Comparison of ENCODE assay signal across 8 cellular contexts in genomic region chr19:5680437-5681368, GRCh38. TPM values are rescaled to one million over a fixed set of nuclear protein-coding genes. Genes with fewer than 3 reads are reported as not detected.
DNase-seq lines count a peak whose midpoint lies in the region; ATAC-seq and TF ChIP-seq lines count a peak whose summit lies in the region.

A gene with protein sequence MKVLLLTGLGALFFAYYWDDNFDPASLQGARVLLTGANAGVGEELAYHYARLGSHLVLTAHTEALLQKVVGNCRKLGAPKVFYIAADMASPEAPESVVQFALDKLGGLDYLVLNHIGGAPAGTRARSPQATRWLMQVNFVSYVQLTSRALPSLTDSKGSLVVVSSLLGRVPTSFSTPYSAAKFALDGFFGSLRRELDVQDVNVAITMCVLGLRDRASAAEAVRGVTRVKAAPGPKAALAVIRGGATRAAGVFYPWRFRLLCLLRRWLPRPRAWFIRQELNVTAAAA (plus strand): TSS chr19:5681027. CDS start chr19:5684833, 3,806 bp downstream.
Gene MICOS13, minus strand, starts transcription at chr19:5680516. Its CDS starts 30 bp downstream, at chr19:5680486.

- no peaks in the 10 kb centered on the region for H3K27me3 ChIP-seq in dorsolateral prefrontal cortex
- H3K27me3 ChIP-seq in right lobe of liver: no peaks in the 10 kb centered on the region

- H3K9me3 ChIP-seq in right lobe of liver: no peaks in the 10 kb centered on the region

- H3K27ac ChIP-seq in dorsolateral prefrontal cortex: peak within 1 kb of the TSS; percentile 80 to 99 (median 96)
- H3K27ac ChIP-seq in right lobe of liver: peak within 1 kb of the TSS; percentile 82 to 83 (median 82)

- DNase-seq in C1 segment of cervical spinal cord (lab: John Stamatoyannopoulos, UW) (peak; percentile 96 to 100 (median 99)), NCI-H748 treated with DMSO at 0.1 percent for 48 hours (lab: John Stamatoyannopoulos, UW) (peak; percentile 88), dorsolateral prefrontal cortex (peak; percentile 99 to 100 (median 99)), right lobe of liver (peak; percentile 98 to 99 (median 99))
- DNase-seq in activated CD4-positive, alpha-beta T cell treated with anti-CD3 and anti-CD28 coated beads, Interleukin-2, amount 50 U/mL, for 48 hours: peak; percentile 96 to 98
- DNase-seq in stimulated activated CD4-positive, alpha-beta T cell treated with anti-CD3 and anti-CD28 coated beads, Interleukin-4, amount 100 ng/mL, for 4 hours: peak; percentile 97 to 99

- peak in 36 of 56 donors; percentile 3 to 54 (median 35) for TF ChIP-seq CTCF in dorsolateral prefrontal cortex (IDR thresholded peaks at IDR 0.05 in 54 of 56, conservative IDR thresholded peaks at IDR 0.05 in 2 of 56; ENCODE audit: low read depth in 1 of 56, partially characterized antibody in 56 of 56)
- no peak for TF ChIP-seq CTCF in right lobe of liver (IDR thresholded peaks at IDR 0.05)

- H3K36me3 ChIP-seq in right lobe of liver: no peaks in the 10 kb centered on the region

- no peak for TF ChIP-seq POLR2A in right lobe of liver (IDR thresholded peaks at IDR 0.05)

- 0% methylated on average over 17 of the region's 94 CpGs for WGBS in right lobe of liver (ENCODE audit: insufficient coverage, low coverage, low lambda C conversion rate, missing lambda C conversion rate)

- peaks cover 0 to 6% (median 0%) of the 10 kb centered on the region in 4 donors for H3K4me1 ChIP-seq in right lobe of liver

- H3K4me3 ChIP-seq in dorsolateral prefrontal cortex (peak within 1 kb of the TSS; percentile 64 to 100 (median 91)), right lobe of liver (peak within 1 kb of the TSS; percentile 62 to 97 (median 95))

- intact Hi-C loops in dorsolateral prefrontal cortex (cut with DNase I): loop anchor here (1.0 to 2.0 kb wide), 3 partner anchors 40 to 110 kb away; partner anchors contain the start of genes SAFB (in 2 of the 2), SAFB2 (in 2 of the 2), CATSPERD (in 1 of the 2) and DUS3L (in 1 of the 2)
- intact Hi-C loops in right lobe of liver (cut with DNase I): no loop called here

- peak; percentile 82 for ATAC-seq in GM19372 (IDR thresholded peaks at IDR 0.05; ENCODE audit: low read depth, unreplicated experiment)
- ATAC-seq in HG03558 (IDR thresholded peaks at IDR 0.05; ENCODE audit: extremely low read depth, unreplicated experiment): peak; percentile 60
- peak; percentile 90 to 95 (median 92) for ATAC-seq in right lobe of liver

RNA-seq across cellular contexts. Expression of the first gene that starts in this region (rescaled TPM):
- 10 to 100 TPM; 20.4 to 80.3 (median 55.4) TPM for total RNA-seq in dorsolateral prefrontal cortex
- 10 to 100 TPM in 1 of 6 experiments, 1 to 10 TPM in 5; 1.6 to 10.3 (median 4.0) TPM for total RNA-seq in right lobe of liver

RNA-seq across cellular contexts. Expression of gene MICOS13, which starts in this region (rescaled TPM):
- total RNA-seq in dorsolateral prefrontal cortex: 10 to 100 TPM; 42.0 to 91.5 (median 69.5) TPM
- total RNA-seq in right lobe of liver: 10 to 100 TPM; 24.2 to 54.3 (median 33.7) TPM

Comparison
In these comparisons a context has a peak if more than half of its experiments do, and no peak if none do; other contexts are left out.
1. Peak in every context shown above with its lines: DNase-seq, ATAC-seq, H3K4me3 ChIP-seq and H3K27ac ChIP-seq.
2. CTCF ChIP-seq: peak in dorsolateral prefrontal cortex (36 of 56); none in right lobe of liver (0 of 4).
3. intact Hi-C loops: an anchor here in dorsolateral prefrontal cortex (1.0 to 2.0 kb wide); none called in right lobe of liver.